Comparison of ENCODE assay signal across 29 cellular contexts in the genomic region with DNA sequence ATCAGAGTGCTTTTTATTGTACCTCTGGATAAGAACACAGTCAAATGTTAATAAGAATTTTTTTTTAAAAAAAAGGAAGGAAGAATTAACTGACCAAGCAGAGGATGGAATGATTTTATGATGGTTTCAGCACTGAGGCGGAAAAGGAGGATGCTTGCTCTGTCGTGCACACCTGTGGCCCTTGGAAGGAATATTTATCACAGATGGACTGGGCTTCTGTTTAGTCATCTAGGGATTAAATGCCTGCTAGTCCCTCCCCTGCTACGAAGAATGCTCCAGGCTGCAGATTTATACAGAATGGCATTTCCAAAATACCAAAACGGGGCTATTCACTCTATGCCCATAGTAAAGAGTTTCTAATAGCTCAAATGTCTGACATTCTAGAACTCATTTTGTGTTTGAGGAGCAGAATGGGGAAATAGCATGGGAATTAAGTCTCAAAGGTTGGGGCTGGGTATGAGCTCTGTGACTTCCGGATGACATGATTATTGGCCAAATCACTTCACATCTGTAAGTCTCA.
"Had no signal": no experiment of that assay in that cellular context is flagged by ENCODE, and none has a peak within 500 bp of the region (broad histone marks: within the 10 kb centered on the region; RNA-seq: fewer than 3 reads in every experiment).

No MANE protein-coding gene starts in this region.

- H3K27me3 Mint-ChIP-seq: activated CD4-positive, alpha-beta memory T cell treated with anti-CD3 and anti-CD28 coated beads for 36 hours; activated naive CD4-positive, alpha-beta T cell treated with anti-CD3 and anti-CD28 coated beads, Interleukin-2, amount 10 ng/mL, durations not matched to agents 7 days and 5 days; activated T-cell treated with anti-CD3 and anti-CD28 coated beads, Interleukin-2, amount 50 U/mL, for 24 hours; naive thymus-derived CD8-positive, alpha-beta T cell had no signal

- H3K4me3 Mint-ChIP-seq: activated CD4-positive, alpha-beta memory T cell treated with anti-CD3 and anti-CD28 coated beads for 36 hours; activated naive CD4-positive, alpha-beta T cell treated with anti-CD3 and anti-CD28 coated beads, Interleukin-2, amount 10 ng/mL, durations not matched to agents 7 days and 5 days; activated naive CD8-positive, alpha-beta T cell treated with anti-CD3 and anti-CD28 coated beads, Interleukin-2, amount 10 ng/mL, durations not matched to agents 7 days and 5 days; activated T-cell treated with anti-CD3 and anti-CD28 coated beads, Interleukin-2, amount 50 U/mL, for 24 hours; effector memory CD8-positive, alpha-beta T cell; mesothelial cell of epicardium; naive thymus-derived CD8-positive, alpha-beta T cell; neural crest cell had no signal

- H3K9me3 ChIP-seq: breast epithelium, gastroesophageal sphincter, pancreas, prostate gland, sigmoid colon, testis, transverse colon, uterus had no signal

- H2AFZ ChIP-seq: hepatocyte had no signal

- H3K27ac ChIP-seq: breast epithelium, coronary artery, gastroesophageal sphincter, hepatocyte, pancreas, prostate gland, sigmoid colon, testis, transverse colon, uterus, WERI-Rb-1 had no signal

- H3K27ac Mint-ChIP-seq: activated CD4-positive, alpha-beta memory T cell treated with anti-CD3 and anti-CD28 coated beads for 36 hours; activated naive CD4-positive, alpha-beta T cell treated with anti-CD3 and anti-CD28 coated beads, Interleukin-2, amount 10 ng/mL, durations not matched to agents 7 days and 5 days; activated naive CD8-positive, alpha-beta T cell treated with anti-CD3 and anti-CD28 coated beads, Interleukin-2, amount 10 ng/mL, durations not matched to agents 7 days and 5 days; activated T-cell treated with anti-CD3 and anti-CD28 coated beads, Interleukin-2, amount 50 U/mL, for 24 hours; effector memory CD8-positive, alpha-beta T cell; mesothelial cell of epicardium; naive thymus-derived CD8-positive, alpha-beta T cell had no signal

- H3K4me3 ChIP-seq: breast epithelium, coronary artery, gastroesophageal sphincter, hepatocyte, pancreas, prostate gland, sigmoid colon, testis, transverse colon, uterus had no signal

- H3K36me3 ChIP-seq: breast epithelium, gastroesophageal sphincter, pancreas, prostate gland, sigmoid colon, transverse colon, uterus, WERI-Rb-1 had no signal

- H3K79me2 ChIP-seq: hepatocyte had no signal

- DNase-seq: activated CD4-positive, alpha-beta memory T cell treated with anti-CD3 and anti-CD28 coated beads for 36 hours; activated CD4-positive, alpha-beta T cell treated with anti-CD3 and anti-CD28 coated beads for 48 hours; activated CD8-positive, alpha-beta memory T cell treated with anti-CD3 and anti-CD28 coated beads, Interleukin-2, amount 50 U/mL, for 48 hours; activated gamma-delta T cell; activated naive CD4-positive, alpha-beta T cell treated with anti-CD3 and anti-CD28 coated beads, Interleukin-2, amount 10 ng/mL, durations not matched to agents 7 days and 5 days; activated naive CD8-positive, alpha-beta T cell treated with anti-CD3 and anti-CD28 coated beads, Interleukin-2, amount 10 ng/mL, durations not matched to agents 7 days and 5 days; activated T-cell treated with anti-CD3 and anti-CD28 coated beads, Interleukin-2, amount 50 U/mL, for 24 hours; amniotic stem cell; central memory CD4-positive, alpha-beta T cell; effector memory CD8-positive, alpha-beta T cell; erythroblast; naive thymus-derived CD8-positive, alpha-beta T cell; nucleus accumbens; pancreas; retina; sigmoid colon; stimulated activated naive CD8-positive, alpha-beta T cell treated with anti-CD3 and anti-CD28 coated beads, Interleukin-15, Interleukin-2, amounts not matched to agents 100 U/mL and 50 U/mL, for 24 hours; T-helper 9 cell; testis; transverse colon; uterus; WERI-Rb-1 had no signal

- H3K4me2 ChIP-seq: hepatocyte had no signal

- H3K27me3 ChIP-seq: breast epithelium, gastroesophageal sphincter, hepatocyte, pancreas, sigmoid colon, testis, transverse colon, uterus had no signal

- H3K4me1 Mint-ChIP-seq: activated naive CD4-positive, alpha-beta T cell treated with anti-CD3 and anti-CD28 coated beads, Interleukin-2, amount 10 ng/mL, durations not matched to agents 7 days and 5 days; mesothelial cell of epicardium; naive thymus-derived CD8-positive, alpha-beta T cell; neural crest cell had no signal

- H3K4me1 ChIP-seq: breast epithelium, gastroesophageal sphincter, pancreas, prostate gland, sigmoid colon, testis, transverse colon, uterus had no signal
